16 cellular contexts compared by ENCODE assay signal in the genomic region with DNA sequence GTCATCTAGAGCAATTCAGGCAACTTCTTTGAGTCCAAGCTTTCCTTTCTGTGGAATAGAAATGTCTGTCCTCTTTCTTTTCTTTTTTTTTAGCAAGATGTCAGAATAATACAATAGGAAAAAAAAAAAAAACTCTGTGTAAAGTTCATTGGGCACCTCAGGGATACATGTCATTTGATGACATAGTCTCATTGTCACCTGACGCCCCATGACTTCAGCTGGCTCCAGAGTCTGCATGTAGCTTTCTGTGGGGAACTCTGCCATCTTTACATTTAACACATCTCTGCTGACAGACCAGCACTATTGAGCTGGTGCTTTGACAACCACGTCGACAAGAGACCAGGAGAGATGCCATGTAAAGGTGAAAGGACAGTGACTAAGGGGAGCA.
DNase-seq lines count a peak whose midpoint lies in the region; ATAC-seq and TF ChIP-seq lines count a peak whose summit lies in the region.
"Had no signal": no experiment of that assay in that cellular context is flagged by ENCODE, and none has a peak within 500 bp of the region (broad histone marks: within the 10 kb centered on the region; RNA-seq: fewer than 3 reads in every experiment).

No MANE protein-coding gene starts in this region.

- H3K36me3 ChIP-seq in colonic mucosa: no peaks in the 10 kb centered on the region
- H3K36me3 ChIP-seq: transverse colon had no signal

- H3K27ac ChIP-seq in colonic mucosa: no peak overlapping the region
- H3K27ac ChIP-seq: transverse colon had no signal

- peaks cover 0 to 4% of the 10 kb centered on the region in 2 donors for H3K9me3 Mint-ChIP-seq in activated naive CD4-positive, alpha-beta T cell treated with anti-CD3 and anti-CD28 coated beads, Interleukin-2, amount 50 U/mL, for 72 hours
- no peaks in the 10 kb centered on the region for H3K9me3 Mint-ChIP-seq in stimulated activated memory B cell treated with anti-CD40 and anti-IgM and Interleukin-4, amounts not matched to agents 10 μg/mL and 1 μg/mL and 100 μg/mL, for 72 hours
- H3K9me3 Mint-ChIP-seq: activated T-cell treated with anti-CD3 and anti-CD28 coated beads, Interleukin-2, amount 50 U/mL, for 4 hours had no signal

- peaks cover 0 to 9% of the 10 kb centered on the region in 2 donors for H3K36me3 Mint-ChIP-seq in activated naive CD4-positive, alpha-beta T cell treated with anti-CD3 and anti-CD28 coated beads, Interleukin-2, amount 50 U/mL, for 72 hours
- H3K36me3 Mint-ChIP-seq in stimulated activated memory B cell treated with anti-CD40 and anti-IgM and Interleukin-4, amounts not matched to agents 10 μg/mL and 1 μg/mL and 100 μg/mL, for 72 hours: no peaks in the 10 kb centered on the region
- H3K36me3 Mint-ChIP-seq: brain had no signal

- H3K9me3 ChIP-seq in colonic mucosa: no peaks in the 10 kb centered on the region
- H3K9me3 ChIP-seq: transverse colon had no signal

- no peak overlapping the region for H3K4me3 Mint-ChIP-seq in stimulated activated memory B cell treated with anti-CD40 and anti-IgM and Interleukin-4, amounts not matched to agents 10 μg/mL and 1 μg/mL and 100 μg/mL, for 72 hours
- H3K4me3 Mint-ChIP-seq: brain had no signal

- no peak for ATAC-seq in activated naive CD4-positive, alpha-beta T cell treated with anti-CD3 and anti-CD28 coated beads, Interleukin-2, amount 50 U/mL, for 72 hours
- ATAC-seq in stimulated activated memory B cell treated with anti-CD40 and anti-IgM and Interleukin-4, amounts not matched to agents 10 μg/mL and 1 μg/mL and 100 μg/mL, for 72 hours: no peak
- ATAC-seq in GM18505 (IDR thresholded peaks at IDR 0.05; ENCODE audit: unreplicated experiment): no peak
- no peak for ATAC-seq in GM18870 (IDR thresholded peaks at IDR 0.05; ENCODE audit: unreplicated experiment)

- H3K27me3 Mint-ChIP-seq in stimulated activated memory B cell treated with anti-CD40 and anti-IgM and Interleukin-4, amounts not matched to agents 10 μg/mL and 1 μg/mL and 100 μg/mL, for 72 hours: no peaks in the 10 kb centered on the region

- no peak for TF ChIP-seq POLR2A in GM18505 (IDR thresholded peaks at IDR 0.05; ENCODE audit: borderline replicate concordance, extremely low read depth, insufficient read depth, insufficient read length)

- TF ChIP-seq CTCF in epithelial cell of esophagus (IDR thresholded peaks at IDR 0.05; ENCODE audit: insufficient read depth, low read depth, low read length, missing control alignments): no peak
- TF ChIP-seq CTCF in colonic mucosa (IDR thresholded peaks at IDR 0.05): no peak

- peaks cover 45% of the 10 kb centered on the region for H3K4me1 Mint-ChIP-seq in stimulated activated memory B cell treated with anti-CD40 and anti-IgM and Interleukin-4, amounts not matched to agents 10 μg/mL and 1 μg/mL and 100 μg/mL, for 72 hours

- H3K27ac Mint-ChIP-seq in activated naive CD4-positive, alpha-beta T cell treated with anti-CD3 and anti-CD28 coated beads, Interleukin-2, amount 50 U/mL, for 72 hours: peak overlapping the region; percentile 15 to 52
- peak overlapping the region; percentile 72 for H3K27ac Mint-ChIP-seq in stimulated activated memory B cell treated with anti-CD40 and anti-IgM and Interleukin-4, amounts not matched to agents 10 μg/mL and 1 μg/mL and 100 μg/mL, for 72 hours

- no peaks in the 10 kb centered on the region for H3K4me1 ChIP-seq in colonic mucosa

- no peak overlapping the region for H3K4me3 ChIP-seq in epithelial cell of esophagus (ENCODE audit: low read length)
- H3K4me3 ChIP-seq in colonic mucosa: no peak overlapping the region
- H3K4me3 ChIP-seq: transverse colon had no signal

- H3K9ac ChIP-seq in colonic mucosa (ENCODE audit: low read depth in 2 of 2, low read length in 2 of 2): no peak overlapping the region

- no peak for DNase-seq in activated naive CD4-positive, alpha-beta T cell treated with anti-CD3 and anti-CD28 coated beads, Interleukin-2, amount 50 U/mL, for 72 hours (ENCODE audit: low spot score in 2 of 2)
- no peak for DNase-seq in activated naive CD4-positive, alpha-beta T cell treated with anti-CD3 and anti-CD28 coated beads, Interleukin-2, amount 50 U/mL, for 16 hours
- peak; percentile 53 for DNase-seq in NCI-H2107 (lab: John Stamatoyannopoulos, UW)
- peak; percentile 59 for DNase-seq in epithelial cell of esophagus (ENCODE audit: low read depth)
- no peak for DNase-seq in colonic mucosa
- DNase-seq: activated T-cell treated with anti-CD3 and anti-CD28 coated beads, Interleukin-2, amount 50 U/mL, for 4 hours; DMS153; effector CD4-positive, alpha-beta T cell; foreskin fibroblast; MM.1S; posterior cingulate gyrus; transverse colon had no signal

- intact Hi-C loops in colonic mucosa (cut with DNase I): no loop called here

- H3K27me3 ChIP-seq in colonic mucosa: no peaks in the 10 kb centered on the region
- H3K27me3 ChIP-seq: transverse colon had no signal

Comparison
In these comparisons a context has a peak if more than half of its experiments do, and no peak if none do; other contexts are left out.
1. DNase-seq: peak in NCI-H2107 (single experiment) and epithelial cell of esophagus (single experiment); none in activated naive CD4-positive, alpha-beta T cell treated with anti-CD3 and anti-CD28 coated beads, Interleukin-2, amount 50 U/mL, for 72 hours (0 of 2), activated naive CD4-positive, alpha-beta T cell treated with anti-CD3 and anti-CD28 coated beads, Interleukin-2, amount 50 U/mL, for 16 hours (single experiment) and colonic mucosa (single experiment).